ENCODE assay signal across 1 cellular context in genomic region chr7:140698477-140698876, GRCh38.
TF ChIP-seq lines count a peak whose summit lies in the region.

No MANE protein-coding gene starts in this region.

TF ChIP-seq in GM12878, 131 proteins besides CTCF, POLR2A, EP300 and RAD21 (continued from another document):
- TF ChIP-seq DPF2 (IDR thresholded peaks at IDR 0.05) = no peak
- no peak for TF ChIP-seq SRF (IDR thresholded peaks at IDR 0.05; ENCODE audit: low read depth in 2 of 2, low read length in 2 of 2)
- no peak for TF ChIP-seq SMAD1 (IDR thresholded peaks at IDR 0.05; ENCODE audit: low read depth, partially characterized antibody)
